13 cellular contexts compared by ENCODE assay signal in the genomic region with DNA sequence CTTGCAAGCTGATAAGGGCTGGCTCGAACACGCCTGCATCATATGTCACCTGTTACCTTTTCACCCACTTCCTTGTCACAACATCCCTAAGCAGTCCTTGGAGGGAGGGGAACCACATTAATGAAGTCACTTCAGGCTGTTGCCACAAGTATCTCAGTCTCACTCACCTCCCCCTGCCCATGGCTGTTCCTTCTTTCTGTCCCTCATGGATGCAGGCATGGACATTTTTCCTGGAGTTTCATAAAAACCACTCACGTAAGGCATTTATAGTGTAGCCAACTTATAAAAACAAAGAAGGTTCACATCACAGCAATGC.
DNase-seq lines count a peak whose midpoint lies in the region; ATAC-seq and TF ChIP-seq lines count a peak whose summit lies in the region.
"Had no signal": no experiment of that assay in that cellular context is flagged by ENCODE, and none has a peak within 500 bp of the region (broad histone marks: within the 10 kb centered on the region; RNA-seq: fewer than 3 reads in every experiment).

No MANE protein-coding gene starts in this region.

- no peak overlapping the region for H2BK120ac ChIP-seq in mesenchymal stem cell (ENCODE audit: low read depth, low read length)

- H3K14ac ChIP-seq in mesenchymal stem cell (ENCODE audit: low read length in 2 of 2), result no peak overlapping the region

- H3K27ac ChIP-seq in coronary artery (no peak overlapping the region), mesenchymal stem cell (ENCODE audit: low read length, poor library complexity, severe bottlenecking) (no peak overlapping the region)

- H3K27me3 ChIP-seq in mesenchymal stem cell (ENCODE audit: control insufficient read depth in 1 of 2, insufficient read depth in 1 of 2, low read length in 2 of 2), result no peaks in the 10 kb centered on the region

- no peak overlapping the region for H4K8ac ChIP-seq in mesenchymal stem cell (ENCODE audit: low read length)

- no peak overlapping the region for H2BK5ac ChIP-seq in mesenchymal stem cell (ENCODE audit: low read depth, low read length, poor library complexity, severe bottlenecking)

- no peaks in the 10 kb centered on the region for H3K9me3 ChIP-seq in mesenchymal stem cell (ENCODE audit: control insufficient read depth, low read length)

- no peaks in the 10 kb centered on the region for H3K36me3 ChIP-seq in mesenchymal stem cell (ENCODE audit: control insufficient read depth in 1 of 2, insufficient read depth in 2 of 2, low read depth in 1 of 2, low read length in 2 of 2)

- TF ChIP-seq CTCF in coronary artery (IDR thresholded peaks at IDR 0.05), result no peak

- peak overlapping the region; percentile 54 for H4K91ac ChIP-seq in mesenchymal stem cell (ENCODE audit: low read length)

- H2BK15ac ChIP-seq in mesenchymal stem cell (ENCODE audit: low read depth, poor library complexity, severe bottlenecking), result no peak overlapping the region

- H3K4ac ChIP-seq in mesenchymal stem cell (ENCODE audit: low read depth in 1 of 2, low read length in 2 of 2), result no peak overlapping the region

- H3K4me3 ChIP-seq in coronary artery (no peak overlapping the region), mesenchymal stem cell (ENCODE audit: insufficient read depth in 1 of 2, low read depth in 1 of 2, low read length in 2 of 2) (no peak overlapping the region)

- ATAC-seq in GM18511 (IDR thresholded peaks at IDR 0.05; ENCODE audit: unreplicated experiment) (peak; percentile 50), HG03432 (IDR thresholded peaks at IDR 0.05; ENCODE audit: unreplicated experiment) (no peak), GM21528 (IDR thresholded peaks at IDR 0.05; ENCODE audit: low FRiP score, unreplicated experiment) (no peak)

- DNase-seq in coronary artery (ENCODE audit: low spot score) (peak; percentile 19), mesenchymal stem cell (no peak), renal cortical epithelial cell (ENCODE audit: low read depth) (peak; percentile 27)
- no peak for DNase-seq in activated CD4-positive, alpha-beta T cell treated with anti-CD3 and anti-CD28 coated beads, Interleukin-2, amount 50 U/mL, for 48 hours
- DNase-seq: C1 segment of cervical spinal cord; CD4-positive, alpha-beta T cell; DMS153; DMS79 treated with DMSO at 0.1 percent for 48 hours; EL; HCEC 1CT had no signal

- peaks cover 14% of the 10 kb centered on the region for H3K4me1 ChIP-seq in mesenchymal stem cell (ENCODE audit: control insufficient read depth, insufficient read depth, low read depth, low read length)

- no peaks in the 10 kb centered on the region for H3K79me1 ChIP-seq in mesenchymal stem cell (replicated peaks; ENCODE audit: low read length, poor library complexity, severe bottlenecking)

- H3K18ac ChIP-seq in mesenchymal stem cell (ENCODE audit: low read depth in 1 of 2, low read length in 2 of 2), result no peak overlapping the region

- H2BK12ac ChIP-seq in mesenchymal stem cell (ENCODE audit: low read length in 2 of 2), result no peak overlapping the region

- H3K23ac ChIP-seq in mesenchymal stem cell (ENCODE audit: low read length in 2 of 2), result no peak overlapping the region

- no peak overlapping the region for H2AFZ ChIP-seq in mesenchymal stem cell (ENCODE audit: low read depth, low read length)

- WGBS in mesenchymal stem cell, result 95% methylated on average over 3 of the region's 3 CpGs

- no peak overlapping the region for H3K9ac ChIP-seq in mesenchymal stem cell (ENCODE audit: low read length)

- H3K4me2 ChIP-seq in mesenchymal stem cell (ENCODE audit: low read length, poor library complexity, severe bottlenecking), result no peak overlapping the region

- H2AK5ac ChIP-seq in mesenchymal stem cell (ENCODE audit: low read length, severe bottlenecking), result no peak overlapping the region

Comparison
In these comparisons a context has a peak if more than half of its experiments do, and no peak if none do; other contexts are left out.
1. DNase-seq: peak in coronary artery (single experiment) and renal cortical epithelial cell (single experiment); none in mesenchymal stem cell (single experiment) and activated CD4-positive, alpha-beta T cell treated with anti-CD3 and anti-CD28 coated beads, Interleukin-2, amount 50 U/mL, for 48 hours (0 of 2).